Comparison of ENCODE assay signal across 9 cellular contexts in the genomic region with DNA sequence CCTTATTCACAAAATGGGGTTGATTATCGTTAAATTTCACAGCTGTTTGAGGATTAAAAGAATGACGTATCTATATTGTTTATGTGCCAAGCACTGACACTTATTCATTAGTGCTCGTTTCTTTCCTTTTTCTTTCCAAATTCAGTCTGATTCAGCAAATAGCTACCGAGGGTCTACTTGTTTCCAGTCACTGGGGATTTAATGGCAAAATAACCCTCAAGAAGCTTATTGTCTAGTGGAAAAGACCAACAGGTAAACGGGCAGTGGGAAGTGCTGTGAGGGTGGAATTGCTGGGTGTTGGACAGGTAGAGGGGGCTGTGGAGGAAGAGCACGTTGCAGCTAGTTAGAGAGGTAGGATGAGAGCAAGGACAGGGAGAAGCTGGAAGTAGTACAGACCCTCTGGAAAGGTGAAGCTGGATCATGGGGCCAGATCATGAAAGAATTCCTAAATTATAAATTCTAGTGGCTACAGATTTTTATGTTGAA. TPM values are rescaled to one million over a fixed set of nuclear protein-coding genes. Genes with fewer than 3 reads are reported as not detected.
DNase-seq lines count a peak whose midpoint lies in the region; ATAC-seq and TF ChIP-seq lines count a peak whose summit lies in the region.
"Had no signal": no experiment of that assay in that cellular context is flagged by ENCODE, and none has a peak within 500 bp of the region (broad histone marks: within the 10 kb centered on the region; RNA-seq: fewer than 3 reads in every experiment).

No MANE protein-coding gene starts in this region.

- peak overlapping the region; percentile 74 for H3K4me3 ChIP-seq in ACC112 (ENCODE audit: low read depth, low read length)
- H3K4me3 ChIP-seq in Jurkat, Clone E6-1 (ENCODE audit: low read length), result peak overlapping the region; percentile 30

- no peak overlapping the region for H3K27ac ChIP-seq in ACC112 (ENCODE audit: low read depth, low read length)

- H3K9me3 Mint-ChIP-seq in central memory CD8-positive, alpha-beta T cell, result no peaks in the 10 kb centered on the region
- no peaks in the 10 kb centered on the region for H3K9me3 Mint-ChIP-seq in naive B cell

- DNase-seq in Jurkat, Clone E6-1 (ENCODE audit: low read depth, low spot score), result no peak
- DNase-seq in central memory CD8-positive, alpha-beta T cell (ENCODE audit: low spot score in 2 of 2), result no peak
- no peak for DNase-seq in naive B cell
- DNase-seq in erythroblast (lab: John Stamatoyannopoulos, UW), result no peak
- no peak for DNase-seq in medulla oblongata (ENCODE audit: extremely low spot score)
- DNase-seq in stimulated activated CD4-positive, alpha-beta T cell treated with anti-CD3 and anti-CD28 coated beads, Interleukin-4, amount 100 ng/mL, for 4 hours, result no peak
- DNase-seq: GF-D8 had no signal

- no peak for ATAC-seq in central memory CD8-positive, alpha-beta T cell (replicated peaks; ENCODE audit: extremely low read depth, poor library complexity, severe bottlenecking)
- no peak for ATAC-seq in naive B cell (ENCODE audit: low read depth in 2 of 2)
- ATAC-seq in GM18498 (IDR thresholded peaks at IDR 0.05; ENCODE audit: unreplicated experiment), result no peak

- H3K4me3 Mint-ChIP-seq in central memory CD8-positive, alpha-beta T cell, result peak overlapping the region; percentile 82
- peak overlapping the region; percentile 76 to 87 (median 82) for H3K4me3 Mint-ChIP-seq in naive B cell

- no peaks in the 10 kb centered on the region for H3K36me3 ChIP-seq in ACC112 (ENCODE audit: insufficient read depth, low read length)

- TF ChIP-seq POLR2A in erythroblast (IDR thresholded peaks at IDR 0.05; ENCODE audit: low read length), result no peak

- peak overlapping the region; percentile 42 for H2AFZ ChIP-seq in ACC112 (ENCODE audit: low read length, unreplicated experiment)

- no peaks in the 10 kb centered on the region for H3K36me3 Mint-ChIP-seq in central memory CD8-positive, alpha-beta T cell (ENCODE audit: insufficient read depth)
- H3K36me3 Mint-ChIP-seq in naive B cell, result no peaks in the 10 kb centered on the region

- peak overlapping the region; percentile 85 for H3K27ac Mint-ChIP-seq in central memory CD8-positive, alpha-beta T cell (ENCODE audit: low read depth)
- H3K27ac Mint-ChIP-seq in naive B cell, result peak overlapping the region in 4 of 6 donors; percentile 12 to 87 (median 60)

- H3K79me2 ChIP-seq in ACC112 (ENCODE audit: control insufficient read depth, insufficient read depth, low read length, unreplicated experiment), result no peaks in the 10 kb centered on the region

- H3K27me3 Mint-ChIP-seq in central memory CD8-positive, alpha-beta T cell, result peaks cover 25% of the 10 kb centered on the region
- peaks cover 20 to 26% (median 25%) of the 10 kb centered on the region in 3 donors for H3K27me3 Mint-ChIP-seq in naive B cell

- peaks cover 28% of the 10 kb centered on the region for H3K4me1 ChIP-seq in ACC112 (ENCODE audit: control insufficient read depth, insufficient read depth, low read length, unreplicated experiment)

- H3K27me3 ChIP-seq in ACC112 (ENCODE audit: insufficient read depth, low read length), result no peaks in the 10 kb centered on the region

- H3K4me1 Mint-ChIP-seq in central memory CD8-positive, alpha-beta T cell, result peaks cover 23% of the 10 kb centered on the region
- peaks cover 13 to 22% (median 18%) of the 10 kb centered on the region in 3 donors for H3K4me1 Mint-ChIP-seq in naive B cell

RNA-seq across cellular contexts. Expression of a gene that starts 48.3 kb away (rescaled TPM):
- 3.5 TPM for polyA plus RNA-seq in Jurkat, Clone E6-1 (2012; ENCODE audit: insufficient read depth, insufficient read length)
- polyA plus RNA-seq in naive B cell (ENCODE audit: low read depth in 6 of 6), result 100 to 1,000 TPM; 181 to 263 (median 232) TPM
